In genomic region chrX:2526390-2526789, GRCh38 we compare ENCODE assay signal across 16 cellular contexts. TPM values are rescaled to one million over a fixed set of nuclear protein-coding genes. Genes with fewer than 3 reads are reported as not detected.
DNase-seq lines count a peak whose midpoint lies in the region; ATAC-seq and TF ChIP-seq lines count a peak whose summit lies in the region.
"Had no signal": no experiment of that assay in that cellular context is flagged by ENCODE, and none has a peak within 500 bp of the region (broad histone marks: within the 10 kb centered on the region; RNA-seq: fewer than 3 reads in every experiment).

No MANE protein-coding gene starts in this region.

- no peaks in the 10 kb centered on the region for H3K79me2 ChIP-seq in OCI-LY3 (ENCODE audit: low read length)

- no peak overlapping the region for H3K9ac ChIP-seq in OCI-LY3 (ENCODE audit: low read length)

- intact Hi-C loops in Caco-2 (cut with micrococcal nuclease; ENCODE audit: unreplicated experiment), result no loop called here

- H3K9me3 Mint-ChIP-seq in Caco-2 (ENCODE audit: unreplicated experiment) (no peaks in the 10 kb centered on the region), memory B cell (peaks cover 12% of the 10 kb centered on the region)
- peaks cover 18% of the 10 kb centered on the region for H3K9me3 Mint-ChIP-seq in stimulated activated memory B cell treated with anti-CD40 and anti-IgM and Interleukin-4, amounts not matched to agents 10 μg/mL and 1 μg/mL and 100 μg/mL, for 72 hours

- peak overlapping the region; percentile 48; the same call in 1 of the 2 replicates for H2AFZ ChIP-seq in OCI-LY3 (ENCODE audit: low read depth, low read length)

- peak overlapping the region; percentile 13; the same call in 1 of the 2 replicates for H3K4me2 ChIP-seq in OCI-LY3 (ENCODE audit: low read length)

- H3K9me3 ChIP-seq in Caco-2 (no peaks in the 10 kb centered on the region; the same call in 1 of the 2 replicates), OCI-LY3 (ENCODE audit: insufficient read depth, low read length) (peaks cover 48% of the 10 kb centered on the region)

- H3K27ac Mint-ChIP-seq in Caco-2 (ENCODE audit: unreplicated experiment) (peak overlapping the region; percentile 6), memory B cell (peak overlapping the region; percentile 59)
- peak overlapping the region; percentile 55 for H3K27ac Mint-ChIP-seq in stimulated activated memory B cell treated with anti-CD40 and anti-IgM and Interleukin-4, amounts not matched to agents 10 μg/mL and 1 μg/mL and 100 μg/mL, for 72 hours
- H3K27ac Mint-ChIP-seq: H9 had no signal

- H4K20me1 ChIP-seq in OCI-LY3 (ENCODE audit: insufficient read depth, low read length), result no peaks in the 10 kb centered on the region

- POLR2A ChIA-PET in Caco-2 (lab: Charles Lee), result no interaction called here

- H3K4me3 ChIP-seq in Caco-2 (ENCODE audit: low read depth, low read length), result no peak overlapping the region
- H3K4me3 ChIP-seq in OCI-LY3 (ENCODE audit: low read length), result no peak overlapping the region

- TF ChIP-seq CTCF in Caco-2 (IDR thresholded peaks at IDR 0.05; ENCODE audit: insufficient read depth in 1 of 2, low read depth in 1 of 2, low read length in 1 of 2, severe bottlenecking in 1 of 2, unreplicated experiment in 1 of 2) (no peak), OCI-LY3 (IDR thresholded peaks at IDR 0.05; ENCODE audit: low read depth, low read length) (no peak)

- BruUV-seq in Caco-2 (replicated peaks; lab: Mats Ljungman, UMichigan), result no TSS peak

- peak overlapping the region; percentile 72 for H3K27ac ChIP-seq in OCI-LY3 (ENCODE audit: low read length)
- H3K27ac ChIP-seq: C4-2B had no signal

- no peaks in the 10 kb centered on the region for H3K27me3 Mint-ChIP-seq in Caco-2 (ENCODE audit: insufficient read depth, unreplicated experiment)
- peaks cover 12% of the 10 kb centered on the region for H3K27me3 Mint-ChIP-seq in memory B cell
- H3K27me3 Mint-ChIP-seq in stimulated activated memory B cell treated with anti-CD40 and anti-IgM and Interleukin-4, amounts not matched to agents 10 μg/mL and 1 μg/mL and 100 μg/mL, for 72 hours, result peaks cover 12% of the 10 kb centered on the region

- H3K4me1 Mint-ChIP-seq in Caco-2 (ENCODE audit: low read depth, unreplicated experiment) (no peaks in the 10 kb centered on the region), memory B cell (peaks cover 12% of the 10 kb centered on the region)
- H3K4me1 Mint-ChIP-seq in stimulated activated memory B cell treated with anti-CD40 and anti-IgM and Interleukin-4, amounts not matched to agents 10 μg/mL and 1 μg/mL and 100 μg/mL, for 72 hours, result peaks cover 14% of the 10 kb centered on the region
- H3K4me1 Mint-ChIP-seq: CD4-positive, alpha-beta memory T cell had no signal

- H3K36me3 Mint-ChIP-seq in Caco-2 (ENCODE audit: insufficient read depth, unreplicated experiment), result no peaks in the 10 kb centered on the region
- peaks cover 6% of the 10 kb centered on the region for H3K36me3 Mint-ChIP-seq in memory B cell
- peaks cover 6% of the 10 kb centered on the region for H3K36me3 Mint-ChIP-seq in stimulated activated memory B cell treated with anti-CD40 and anti-IgM and Interleukin-4, amounts not matched to agents 10 μg/mL and 1 μg/mL and 100 μg/mL, for 72 hours
- H3K36me3 Mint-ChIP-seq: CD4-positive, alpha-beta memory T cell had no signal

- H3K36me3 ChIP-seq in Caco-2 (ENCODE audit: control insufficient read depth, insufficient read depth, low read length), result no peaks in the 10 kb centered on the region
- peaks cover 36% of the 10 kb centered on the region for H3K36me3 ChIP-seq in OCI-LY3 (replicated peaks; ENCODE audit: low read depth, low read length)

- H3K27me3 ChIP-seq in Caco-2 (replicated peaks; ENCODE audit: control insufficient read depth, insufficient read depth, low read length), result no peaks in the 10 kb centered on the region
- no peaks in the 10 kb centered on the region for H3K27me3 ChIP-seq in OCI-LY3 (ENCODE audit: low read depth, low read length)

- ATAC-seq in memory B cell (ENCODE audit: low read depth), result peak; percentile 50
- ATAC-seq in stimulated activated memory B cell treated with anti-CD40 and anti-IgM and Interleukin-4, amounts not matched to agents 10 μg/mL and 1 μg/mL and 100 μg/mL, for 72 hours, result peak; percentile 70
- ATAC-seq: HepG2 had no signal

- CTCF ChIA-PET in Caco-2 (lab: Charles Lee), result no interaction called here

- no peak for DNase-seq in Caco-2
- no peak for DNase-seq in memory B cell (ENCODE audit: low spot score in 2 of 2)
- DNase-seq in HPDE6-E6E7 (ENCODE audit: extremely low spot score), result no peak
- DNase-seq in SHP77 treated with DMSO at 0.1 percent for 48 hours (lab: John Stamatoyannopoulos, UW), result no peak
- no peak for DNase-seq in NCI-H2107 (lab: John Stamatoyannopoulos, UW)
- no peak for DNase-seq in foreskin melanocyte
- DNase-seq: ACHN; CD4-positive, alpha-beta memory T cell; DND-41; GDM1; GOT3; H9 had no signal

- no peaks in the 10 kb centered on the region for H3K4me1 ChIP-seq in Caco-2
- H3K4me1 ChIP-seq in OCI-LY3 (ENCODE audit: low read length), result peaks cover 27% of the 10 kb centered on the region

- no peak overlapping the region for H3K4me3 Mint-ChIP-seq in Caco-2 (ENCODE audit: unreplicated experiment)
- no peak overlapping the region for H3K4me3 Mint-ChIP-seq in memory B cell
- H3K4me3 Mint-ChIP-seq in stimulated activated memory B cell treated with anti-CD40 and anti-IgM and Interleukin-4, amounts not matched to agents 10 μg/mL and 1 μg/mL and 100 μg/mL, for 72 hours, result no peak overlapping the region
- H3K4me3 Mint-ChIP-seq: CD4-positive, alpha-beta memory T cell; H9 had no signal

RNA-seq across cellular contexts. Expression of gene DHRSX, which starts 25.6 kb away (rescaled TPM):
- 54.2 and 64.1 TPM in 2 replicates for total RNA-seq in Caco-2 (2022)

RNA-seq across cellular contexts. Expression of gene ZBED1, which starts 25.6 kb away (rescaled TPM):
- 63.7 and 68.8 TPM in 2 replicates for total RNA-seq in Caco-2 (2022)

Comparison
In these comparisons a context has a peak if more than half of its experiments do, and no peak if none do; other contexts are left out.
1. H3K27ac Mint-ChIP-seq: peak in every context shown above with its lines; median percentile 59 in memory B cell; 55 in stimulated activated memory B cell treated with anti-CD40 and anti-IgM and Interleukin-4, amounts not matched to agents 10 μg/mL and 1 μg/mL and 100 μg/mL, for 72 hours; 6 in Caco-2.